ENCODE assay signal across 12 cellular contexts in the genomic region with DNA sequence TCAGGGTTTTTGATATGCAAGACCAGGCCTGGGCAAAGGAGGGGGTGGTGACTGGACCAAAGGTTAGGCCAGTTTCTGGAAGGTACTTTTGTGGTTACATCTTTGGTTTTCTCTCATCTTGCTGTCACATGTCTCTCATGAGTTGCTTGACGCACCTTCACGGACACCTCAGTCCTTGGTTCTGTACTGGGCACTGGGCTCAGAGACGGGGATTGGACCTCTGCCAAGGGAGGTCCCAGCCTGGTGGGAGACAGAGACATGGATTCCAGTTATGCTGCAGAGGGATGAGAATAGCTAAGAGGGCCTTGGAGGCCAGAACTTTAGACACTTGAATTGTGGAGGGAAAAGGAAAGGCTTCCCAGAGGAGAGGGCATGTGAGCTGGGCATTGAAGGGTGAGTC. TPM values are rescaled to one million over a fixed set of nuclear protein-coding genes. Genes with fewer than 3 reads are reported as not detected.
DNase-seq lines count a peak whose midpoint lies in the region; ATAC-seq and TF ChIP-seq lines count a peak whose summit lies in the region.
"Had no signal": no experiment of that assay in that cellular context is flagged by ENCODE, and none has a peak within 500 bp of the region (broad histone marks: within the 10 kb centered on the region; RNA-seq: fewer than 3 reads in every experiment).

No MANE protein-coding gene starts in this region.

- peak overlapping the region; percentile 53 for H3K27ac Mint-ChIP-seq in chondrocyte (ENCODE audit: unreplicated experiment)

- ATAC-seq in HCT116: no peak

- H3K36me3 ChIP-seq in BLaER1 (no peaks in the 10 kb centered on the region), HCT116 (ENCODE audit: control insufficient read depth in 1 of 2, insufficient read depth in 2 of 2, low read length in 2 of 2) (no peaks in the 10 kb centered on the region), osteoblast (ENCODE audit: insufficient read depth, low read length) (peaks cover 12% of the 10 kb centered on the region)
- H3K36me3 ChIP-seq: thyroid gland had no signal

- H3K27me3 Mint-ChIP-seq in chondrocyte (ENCODE audit: low read depth): no peaks in the 10 kb centered on the region

- no peak for TF ChIP-seq CTCF in HCT116 (IDR thresholded peaks at IDR 0.05 in 2 of 3, conservative IDR thresholded peaks at IDR 0.05 in 1 of 3; ENCODE audit: borderline replicate concordance in 1 of 3, insufficient read depth in 1 of 3, low read depth in 2 of 3, low read length in 2 of 3)
- no peak for TF ChIP-seq CTCF in chondrocyte (IDR thresholded peaks at IDR 0.05)
- TF ChIP-seq CTCF in osteoblast (IDR thresholded peaks at IDR 0.05; ENCODE audit: extremely low read depth, low read depth, low read length): no peak

- H3K4me3 Mint-ChIP-seq in chondrocyte (ENCODE audit: unreplicated experiment): peak overlapping the region; percentile 98

- POLR2A ChIA-PET in HCT116 (lab: Charles Lee): interaction anchor here (0.6 kb wide), 1 partner anchor 77 kb away, joined by 3 read pairs; no protein-coding TSS in a partner anchor

- H2AFZ ChIP-seq in HCT116 (ENCODE audit: low read depth, low read length, poor library complexity, severe bottlenecking) (no peak overlapping the region), osteoblast (ENCODE audit: low read length) (no peak overlapping the region)

- H3K27ac ChIP-seq in BLaER1 (no peak overlapping the region), HCT116 (ENCODE audit: low read depth, low read length) (no peak overlapping the region), osteoblast (ENCODE audit: low read depth, low read length) (no peak overlapping the region)

- no peaks in the 10 kb centered on the region for H3K9me3 Mint-ChIP-seq in chondrocyte (ENCODE audit: low read depth)

- H3K4me3 ChIP-seq in BLaER1: no peak overlapping the region
- no peak overlapping the region for H3K4me3 ChIP-seq in HCT116 (replicated peaks in 1 of 2; ENCODE audit: low read depth in 1 of 2, low read length in 2 of 2)
- peak overlapping the region; percentile 98 for H3K4me3 ChIP-seq in osteoblast (ENCODE audit: insufficient read depth, low read length)

- no peaks in the 10 kb centered on the region for H3K9me2 ChIP-seq in HCT116 (ENCODE audit: insufficient read depth)

- BruUV-seq in HCT116 (replicated peaks; lab: Mats Ljungman, UMichigan): TSS peak; percentile 47

- H4K20me1 ChIP-seq in BLaER1 (no peaks in the 10 kb centered on the region), HCT116 (ENCODE audit: insufficient read depth) (no peaks in the 10 kb centered on the region), osteoblast (ENCODE audit: insufficient read depth, low read length) (peaks cover 32% of the 10 kb centered on the region)

- peaks cover 2% of the 10 kb centered on the region for H3K36me3 Mint-ChIP-seq in chondrocyte (ENCODE audit: low read depth)

- RAD21 ChIA-PET in HCT116 (lab: Charles Lee; ENCODE audit: low non-redundant PET in 1 of 2, low total read pairs in 2 of 2, uncharacterized antibody in 2 of 2, unreplicated experiment in 2 of 2): no interaction called here

- no peak for TF ChIP-seq POLR2A in HCT116 (IDR thresholded peaks at IDR 0.05; ENCODE audit: borderline replicate concordance, extremely low read depth, insufficient read depth, insufficient read length)

- H3K79me2 ChIP-seq in HCT116 (ENCODE audit: insufficient read depth, low read length) (no peaks in the 10 kb centered on the region), osteoblast (ENCODE audit: insufficient read depth, low read length) (peaks cover 84% of the 10 kb centered on the region)

- H3K4me2 ChIP-seq in BLaER1: peak overlapping the region; percentile 93
- peak overlapping the region; percentile 88; the same call in 1 of the 2 replicates for H3K4me2 ChIP-seq in HCT116 (ENCODE audit: low read length)
- H3K4me2 ChIP-seq in osteoblast (ENCODE audit: insufficient read depth, low read length): peak overlapping the region; percentile 88

- no peaks in the 10 kb centered on the region for H3K9me3 ChIP-seq in BLaER1
- no peaks in the 10 kb centered on the region for H3K9me3 ChIP-seq in HCT116 (ENCODE audit: control insufficient read depth in 1 of 2, insufficient read depth in 1 of 2, low read depth in 1 of 2, low read length in 2 of 2)
- no peaks in the 10 kb centered on the region for H3K9me3 ChIP-seq in osteoblast (ENCODE audit: low read depth, low read length)
- H3K9me3 ChIP-seq: thyroid gland had no signal

- intact Hi-C loops in HCT116 (cut with micrococcal nuclease): no loop called here

- DNase-seq in HCT116 (ENCODE audit: low read depth, low spot score): no peak
- no peak for DNase-seq in chondrocyte (ENCODE audit: low spot score)
- DNase-seq in osteoblast (ENCODE audit: insufficient read length, low spot score, missing footprints): no peak
- DNase-seq in activated CD8-positive, alpha-beta memory T cell treated with anti-CD3 and anti-CD28 coated beads for 24 hours: no peak
- DNase-seq in germinal center (ENCODE audit: low spot score): no peak
- no peak for DNase-seq in HT-29 (ENCODE audit: low spot score)
- no peak for DNase-seq in dermis blood vessel endothelial cell
- DNase-seq: effector CD8-positive, alpha-beta T cell; NCI-H82; stimulated activated CD4-positive, alpha-beta T cell treated with anti-CD3 and anti-CD28 coated beads, Interleukin-2, amount 100 ng/mL, for 48 hours; thyroid gland had no signal

- no peaks in the 10 kb centered on the region for H3K27me3 ChIP-seq in BLaER1
- no peaks in the 10 kb centered on the region for H3K27me3 ChIP-seq in HCT116 (ENCODE audit: insufficient read depth, low read length)
- H3K27me3 ChIP-seq in osteoblast (ENCODE audit: insufficient read depth, low read length): no peaks in the 10 kb centered on the region
- H3K27me3 ChIP-seq: thyroid gland had no signal

- no peak for TF ChIP-seq RAD21 in HCT116 (IDR thresholded peaks at IDR 0.05; ENCODE audit: low read depth)

- CTCF ChIA-PET in HCT116 (lab: Charles Lee): no interaction called here

- H3K4me1 Mint-ChIP-seq in chondrocyte (ENCODE audit: low read depth): peaks cover 67% of the 10 kb centered on the region

- H3K9ac ChIP-seq in BLaER1 (no peak overlapping the region; the same call in 1 of the 2 replicates), HCT116 (ENCODE audit: low read length) (no peak overlapping the region)

- H3K4me1 ChIP-seq in BLaER1: peaks cover 66% of the 10 kb centered on the region
- peaks cover 8 to 44% of the 10 kb centered on the region in 2 experiments for H3K4me1 ChIP-seq in HCT116 (ENCODE audit: control insufficient read depth in 1 of 2, insufficient read depth in 2 of 2, low read length in 2 of 2)
- peaks cover 50% of the 10 kb centered on the region for H3K4me1 ChIP-seq in osteoblast (ENCODE audit: insufficient read depth, low read length)

TF ChIP-seq in HCT116, 20 proteins besides CTCF, POLR2A, EP300 and RAD21:
- TF ChIP-seq SRF (IDR thresholded peaks at IDR 0.05; ENCODE audit: low read depth): no peak
- TF ChIP-seq EGR1 (IDR thresholded peaks at IDR 0.05; ENCODE audit: low read depth): no peak
- TF ChIP-seq ZNF274 (IDR thresholded peaks at IDR 0.05; ENCODE audit: low read depth, low read length): no peak
- no peak for TF ChIP-seq SIN3A (IDR thresholded peaks at IDR 0.05; ENCODE audit: low read depth)
- TF ChIP-seq JUND (IDR thresholded peaks at IDR 0.05): no peak

RNA-seq across cellular contexts. Expression of a gene that starts 1.7 kb away (rescaled TPM):
- total RNA-seq in HCT116 (2021; ENCODE audit: unreplicated experiment) (6.0 TPM), chondrocyte (14.0 to 14.5 TPM (median 14.0 TPM) in 3 replicates), osteoblast (21.4 and 26.2 TPM in 2 replicates), dermis blood vessel endothelial cell (8.1 and 9.7 TPM in 2 replicates)
- polyA plus RNA-seq in HCT116 (2012): 3.3 and 3.7 TPM in 2 replicates
- total RNA-seq in HT-29 (2014; rRNA removed; shearing (Covaris generic)): 4.4 and 5.1 TPM in 2 replicates

RNA-seq across cellular contexts. Expression of a gene that starts 1.9 kb away (rescaled TPM):
- total RNA-seq in HCT116 (2021; ENCODE audit: unreplicated experiment): 3.0 TPM
- polyA plus RNA-seq in HCT116 (2012): 2.8 and 4.0 TPM in 2 replicates
- total RNA-seq in chondrocyte: 12.6 to 15.2 TPM (median 14.7 TPM) in 3 replicates
- total RNA-seq in osteoblast: 14.5 and 15.0 TPM in 2 replicates
- 3.5 and 10.5 TPM in 2 replicates for total RNA-seq in HT-29 (2014; rRNA removed; shearing (Covaris generic))
- total RNA-seq in dermis blood vessel endothelial cell: 11.7 and 15.6 TPM in 2 replicates

RNA-seq across cellular contexts. Expression of a gene that starts 50.9 kb away (rescaled TPM):
- 50.1 TPM for total RNA-seq in HCT116 (2021; ENCODE audit: unreplicated experiment)
- polyA plus RNA-seq in HCT116 (2012): 18.9 and 24.7 TPM in 2 replicates
- total RNA-seq in chondrocyte: 28.7 to 48.5 TPM (median 30.1 TPM) in 3 replicates
- total RNA-seq in osteoblast: 38.4 and 46.6 TPM in 2 replicates
- 37.2 and 41.9 TPM in 2 replicates for total RNA-seq in HT-29 (2014; rRNA removed; shearing (Covaris generic))
- total RNA-seq in dermis blood vessel endothelial cell: 17.9 and 30.4 TPM in 2 replicates
